In the genomic region with DNA sequence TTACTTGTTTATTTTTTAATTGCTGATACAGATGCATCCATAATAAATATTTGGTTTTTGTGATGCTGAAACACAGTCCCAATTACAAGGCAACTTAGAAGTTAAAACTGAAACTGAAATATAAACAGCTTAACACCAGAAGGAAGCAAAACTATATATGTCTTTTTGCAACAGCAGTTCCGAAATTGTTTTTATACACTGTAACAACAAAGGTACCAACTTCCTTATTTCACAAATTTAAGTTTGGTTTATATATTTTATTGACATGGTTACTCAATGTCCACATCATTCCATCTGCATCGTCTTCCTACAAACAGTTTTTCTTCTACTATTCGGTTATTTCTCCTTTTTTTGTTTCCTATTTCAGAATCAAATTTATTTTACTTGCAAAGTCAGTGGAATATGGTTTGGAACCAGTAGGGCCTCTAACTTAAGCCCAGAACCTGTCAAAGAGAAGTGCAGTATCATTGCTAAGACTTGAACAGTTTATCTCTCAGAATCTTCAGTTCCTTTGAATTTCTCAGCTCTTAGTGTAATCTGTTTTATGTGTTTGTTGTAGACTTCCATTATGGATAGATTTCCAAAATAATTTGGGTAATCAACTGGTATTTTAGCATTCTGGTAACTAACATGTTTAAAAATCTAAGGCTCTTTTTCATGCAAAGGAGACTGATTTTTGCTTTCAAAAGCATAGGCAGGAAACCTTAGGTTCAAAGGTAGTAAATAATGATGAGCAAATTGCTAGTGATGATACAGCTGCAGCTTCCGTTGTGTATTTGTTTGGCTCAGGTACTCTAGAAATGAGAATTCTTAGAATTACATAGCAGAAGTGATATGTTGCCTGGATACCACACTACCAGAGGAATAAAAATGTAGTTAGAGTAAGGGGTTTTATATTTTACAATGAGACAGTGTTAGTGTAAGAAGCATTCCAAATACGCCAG, we compare ENCODE assay signal across 1 cellular context.
TF ChIP-seq lines count a peak whose summit lies in the region.

No MANE protein-coding gene starts in this region.

TF ChIP-seq in WTC11, 78 proteins besides CTCF, POLR2A, EP300 and RAD21 (continued from another document):
- TF ChIP-seq, protein P1, sequence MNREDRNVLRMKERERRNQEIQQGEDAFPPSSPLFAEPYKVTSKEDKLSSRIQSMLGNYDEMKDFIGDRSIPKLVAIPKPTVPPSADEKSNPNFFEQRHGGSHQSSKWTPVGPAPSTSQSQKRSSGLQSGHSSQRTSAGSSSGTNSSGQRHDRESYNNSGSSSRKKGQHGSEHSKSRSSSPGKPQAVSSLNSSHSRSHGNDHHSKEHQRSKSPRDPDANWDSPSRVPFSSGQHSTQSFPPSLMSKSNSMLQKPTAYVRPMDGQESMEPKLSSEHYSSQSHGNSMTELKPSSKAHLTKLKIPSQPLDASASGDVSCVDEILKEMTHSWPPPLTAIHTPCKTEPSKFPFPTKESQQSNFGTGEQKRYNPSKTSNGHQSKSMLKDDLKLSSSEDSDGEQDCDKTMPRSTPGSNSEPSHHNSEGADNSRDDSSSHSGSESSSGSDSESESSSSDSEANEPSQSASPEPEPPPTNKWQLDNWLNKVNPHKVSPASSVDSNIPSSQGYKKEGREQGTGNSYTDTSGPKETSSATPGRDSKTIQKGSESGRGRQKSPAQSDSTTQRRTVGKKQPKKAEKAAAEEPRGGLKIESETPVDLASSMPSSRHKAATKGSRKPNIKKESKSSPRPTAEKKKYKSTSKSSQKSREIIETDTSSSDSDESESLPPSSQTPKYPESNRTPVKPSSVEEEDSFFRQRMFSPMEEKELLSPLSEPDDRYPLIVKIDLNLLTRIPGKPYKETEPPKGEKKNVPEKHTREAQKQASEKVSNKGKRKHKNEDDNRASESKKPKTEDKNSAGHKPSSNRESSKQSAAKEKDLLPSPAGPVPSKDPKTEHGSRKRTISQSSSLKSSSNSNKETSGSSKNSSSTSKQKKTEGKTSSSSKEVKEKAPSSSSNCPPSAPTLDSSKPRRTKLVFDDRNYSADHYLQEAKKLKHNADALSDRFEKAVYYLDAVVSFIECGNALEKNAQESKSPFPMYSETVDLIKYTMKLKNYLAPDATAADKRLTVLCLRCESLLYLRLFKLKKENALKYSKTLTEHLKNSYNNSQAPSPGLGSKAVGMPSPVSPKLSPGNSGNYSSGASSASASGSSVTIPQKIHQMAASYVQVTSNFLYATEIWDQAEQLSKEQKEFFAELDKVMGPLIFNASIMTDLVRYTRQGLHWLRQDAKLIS (CRISPR knock-in tag; IDR thresholded peaks at IDR 0.05; ENCODE audit: borderline replicate concordance), result no peak
- TF ChIP-seq SP1 (CRISPR knock-in tag; conservative IDR thresholded peaks at IDR 0.05) (no peak), ETV6 (CRISPR knock-in tag; IDR thresholded peaks at IDR 0.05) (no peak), PRRX2 (CRISPR knock-in tag; IDR thresholded peaks at IDR 0.05) (no peak)
- TF ChIP-seq, protein P2, sequence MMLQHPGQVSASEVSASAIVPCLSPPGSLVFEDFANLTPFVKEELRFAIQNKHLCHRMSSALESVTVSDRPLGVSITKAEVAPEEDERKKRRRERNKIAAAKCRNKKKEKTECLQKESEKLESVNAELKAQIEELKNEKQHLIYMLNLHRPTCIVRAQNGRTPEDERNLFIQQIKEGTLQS (CRISPR knock-in tag; conservative IDR thresholded peaks at IDR 0.05), result no peak
- TF ChIP-seq, protein P3, sequence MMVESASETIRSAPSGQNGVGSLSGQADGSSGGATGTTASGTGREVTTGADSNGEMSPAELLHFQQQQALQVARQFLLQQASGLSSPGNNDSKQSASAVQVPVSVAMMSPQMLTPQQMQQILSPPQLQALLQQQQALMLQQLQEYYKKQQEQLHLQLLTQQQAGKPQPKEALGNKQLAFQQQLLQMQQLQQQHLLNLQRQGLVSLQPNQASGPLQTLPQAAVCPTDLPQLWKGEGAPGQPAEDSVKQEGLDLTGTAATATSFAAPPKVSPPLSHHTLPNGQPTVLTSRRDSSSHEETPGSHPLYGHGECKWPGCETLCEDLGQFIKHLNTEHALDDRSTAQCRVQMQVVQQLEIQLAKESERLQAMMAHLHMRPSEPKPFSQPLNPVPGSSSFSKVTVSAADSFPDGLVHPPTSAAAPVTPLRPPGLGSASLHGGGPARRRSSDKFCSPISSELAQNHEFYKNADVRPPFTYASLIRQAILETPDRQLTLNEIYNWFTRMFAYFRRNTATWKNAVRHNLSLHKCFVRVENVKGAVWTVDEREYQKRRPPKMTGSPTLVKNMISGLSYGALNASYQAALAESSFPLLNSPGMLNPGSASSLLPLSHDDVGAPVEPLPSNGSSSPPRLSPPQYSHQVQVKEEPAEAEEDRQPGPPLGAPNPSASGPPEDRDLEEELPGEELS (CRISPR knock-in tag; IDR thresholded peaks at IDR 0.05), result no peak
- TF ChIP-seq, protein P4, sequence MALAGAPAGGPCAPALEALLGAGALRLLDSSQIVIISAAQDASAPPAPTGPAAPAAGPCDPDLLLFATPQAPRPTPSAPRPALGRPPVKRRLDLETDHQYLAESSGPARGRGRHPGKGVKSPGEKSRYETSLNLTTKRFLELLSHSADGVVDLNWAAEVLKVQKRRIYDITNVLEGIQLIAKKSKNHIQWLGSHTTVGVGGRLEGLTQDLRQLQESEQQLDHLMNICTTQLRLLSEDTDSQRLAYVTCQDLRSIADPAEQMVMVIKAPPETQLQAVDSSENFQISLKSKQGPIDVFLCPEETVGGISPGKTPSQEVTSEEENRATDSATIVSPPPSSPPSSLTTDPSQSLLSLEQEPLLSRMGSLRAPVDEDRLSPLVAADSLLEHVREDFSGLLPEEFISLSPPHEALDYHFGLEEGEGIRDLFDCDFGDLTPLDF (CRISPR knock-in tag; IDR thresholded peaks at IDR 0.05), result no peak
